ENCODE assay signal across 26 cellular contexts in the genomic region with DNA sequence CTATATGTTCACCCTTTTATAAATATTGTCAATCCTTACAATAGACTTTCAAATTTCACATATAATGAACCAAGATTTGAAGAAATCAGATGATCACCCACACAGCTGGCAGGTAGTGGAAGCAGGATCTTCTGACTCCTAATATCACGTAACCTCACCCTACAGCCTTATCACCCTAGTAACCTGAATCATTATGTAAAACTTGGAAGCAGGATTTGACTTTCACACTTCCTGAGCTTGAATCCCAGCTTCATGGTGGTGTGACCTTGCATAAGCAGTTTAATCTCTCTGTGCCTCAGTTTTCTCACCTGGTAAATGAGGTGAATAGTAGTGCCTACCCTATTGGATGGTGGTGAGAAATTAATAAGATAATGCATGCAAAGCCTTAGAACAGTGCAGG.
"Had no signal": no experiment of that assay in that cellular context is flagged by ENCODE, and none has a peak within 500 bp of the region (broad histone marks: within the 10 kb centered on the region; RNA-seq: fewer than 3 reads in every experiment).

No MANE protein-coding gene starts in this region.

- H3K4me3 ChIP-seq: left lung, lower lobe of right lung, pancreas, prostate gland, sigmoid colon, stomach, testis, thyroid gland, transverse colon, upper lobe of left lung, vagina had no signal

- H3K36me3 ChIP-seq: left lung, lower lobe of right lung, pancreas, prostate gland, sigmoid colon, thyroid gland, transverse colon, upper lobe of left lung, vagina had no signal

- H3K27ac ChIP-seq: left lung, lower lobe of right lung, pancreas, prostate gland, sigmoid colon, stomach, testis, thyroid gland, transverse colon, upper lobe of left lung, vagina had no signal

- FAIRE-seq: kidney, pancreas had no signal

- H3K27me3 ChIP-seq: left lung, pancreas, sigmoid colon, stomach, testis, thyroid gland, transverse colon, upper lobe of left lung, vagina had no signal

- H3K4me1 ChIP-seq: lower lobe of right lung, pancreas, prostate gland, testis had no signal

- DNase-seq: hippocampal formation; kidney; left colon; left lung; lower lobe of right lung; mammary epithelial cell; naive thymus-derived CD8-positive, alpha-beta T cell; nucleus accumbens; pancreas; posterior cingulate gyrus; retina; right cardiac atrium; sigmoid colon; stimulated activated CD4-positive, alpha-beta T cell treated with anti-CD3 and anti-CD28 coated beads, Interleukin-12 subunit alpha, Interleukin-12 subunit beta, amount 100 ng/mL, for 4 hours; stimulated activated CD4-positive, alpha-beta T cell treated with anti-CD3 and anti-CD28 coated beads, Interleukin-15, amount 100 ng/mL, for 24 hours; stimulated activated CD4-positive, alpha-beta T cell treated with anti-CD3 and anti-CD28 coated beads, Interleukin-2, amount 100 ng/mL, for 24 hours; stimulated activated CD4-positive, alpha-beta T cell treated with anti-CD3 and anti-CD28 coated beads, Interleukin-4, amount 100 ng/mL, for 1 hour; stimulated activated naive B cell treated with anti-CD40 and anti-IgM and Interleukin-4, amounts not matched to agents 10 μg/mL and 1 μg/mL and 100 μg/mL, for 72 hours; stimulated activated naive CD8-positive, alpha-beta T cell treated with anti-CD3 and anti-CD28 coated beads, Interleukin-15, Interleukin-2, amounts not matched to agents 100 U/mL and 50 U/mL, for 24 hours; stomach; testis; thyroid gland; transverse colon; upper lobe of left lung had no signal
